1 cellular context compared by ENCODE assay signal in genomic region chr21:37207441-37208009, GRCh38.
TF ChIP-seq lines count a peak whose summit lies in the region.

No MANE protein-coding gene starts in this region.

TF ChIP-seq in HepG2, 621 proteins besides CTCF, POLR2A, EP300 and RAD21 (continued from another document and continues in another):
- 0 out of 2 replicates have a peak, but pooled peaks have one; percentile 9 for TF ChIP-seq THRA (CRISPR knock-in tag; IDR thresholded peaks at IDR 0.05; ENCODE audit: borderline replicate concordance)
- TF ChIP-seq ZFY (CRISPR knock-in tag; IDR thresholded peaks at IDR 0.05), result peak; percentile 19; the same call in 1 of the 2 replicates
- 0 out of 2 replicates have a peak, but pooled peaks have one; percentile 38 for TF ChIP-seq TBX2 (CRISPR knock-in tag; IDR thresholded peaks at IDR 0.05; ENCODE audit: borderline replicate concordance)
- TF ChIP-seq, protein P1, sequence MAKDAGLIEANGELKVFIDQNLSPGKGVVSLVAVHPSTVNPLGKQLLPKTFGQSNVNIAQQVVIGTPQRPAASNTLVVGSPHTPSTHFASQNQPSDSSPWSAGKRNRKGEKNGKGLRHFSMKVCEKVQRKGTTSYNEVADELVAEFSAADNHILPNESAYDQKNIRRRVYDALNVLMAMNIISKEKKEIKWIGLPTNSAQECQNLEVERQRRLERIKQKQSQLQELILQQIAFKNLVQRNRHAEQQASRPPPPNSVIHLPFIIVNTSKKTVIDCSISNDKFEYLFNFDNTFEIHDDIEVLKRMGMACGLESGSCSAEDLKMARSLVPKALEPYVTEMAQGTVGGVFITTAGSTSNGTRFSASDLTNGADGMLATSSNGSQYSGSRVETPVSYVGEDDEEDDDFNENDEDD (CRISPR knock-in tag; IDR thresholded peaks at IDR 0.05; ENCODE audit: borderline replicate concordance), result peak; percentile 18; the same call in 1 of the 2 replicates
- TF ChIP-seq HIVEP1 (CRISPR knock-in tag; IDR thresholded peaks at IDR 0.05), result 0 out of 2 replicates have a peak, but pooled peaks have one; percentile 27
- peak; percentile 85 for TF ChIP-seq TEAD3 (CRISPR knock-in tag; optimal IDR thresholded peaks at IDR 0.05; ENCODE audit: borderline replicate concordance)
- peak; percentile 89; the same call in 2 of the 3 replicates for TF ChIP-seq MXI1 (IDR thresholded peaks at IDR 0.05; ENCODE audit: borderline replicate concordance, low read depth, low read length)
- TF ChIP-seq ZFAT (CRISPR knock-in tag; conservative IDR thresholded peaks at IDR 0.05), result no peak
- TF ChIP-seq ZNF761 (CRISPR knock-in tag; conservative IDR thresholded peaks at IDR 0.05), result peak; percentile 79
- no peak for TF ChIP-seq FOXA1 (IDR thresholded peaks at IDR 0.05)
- 0 out of 2 replicates have a peak, but pooled peaks have one; percentile 9 for TF ChIP-seq FOXA1 (CRISPR knock-in tag; IDR thresholded peaks at IDR 0.05)
- TF ChIP-seq SOX5 (CRISPR knock-in tag; IDR thresholded peaks at IDR 0.05; ENCODE audit: borderline replicate concordance), result peak; percentile 68; the same call in 1 of the 2 replicates
- peak; percentile 63; the same call in 1 of the 2 replicates for TF ChIP-seq SIN3A (IDR thresholded peaks at IDR 0.05; ENCODE audit: borderline replicate concordance, low read depth, low read length)
- TF ChIP-seq, protein P2, sequence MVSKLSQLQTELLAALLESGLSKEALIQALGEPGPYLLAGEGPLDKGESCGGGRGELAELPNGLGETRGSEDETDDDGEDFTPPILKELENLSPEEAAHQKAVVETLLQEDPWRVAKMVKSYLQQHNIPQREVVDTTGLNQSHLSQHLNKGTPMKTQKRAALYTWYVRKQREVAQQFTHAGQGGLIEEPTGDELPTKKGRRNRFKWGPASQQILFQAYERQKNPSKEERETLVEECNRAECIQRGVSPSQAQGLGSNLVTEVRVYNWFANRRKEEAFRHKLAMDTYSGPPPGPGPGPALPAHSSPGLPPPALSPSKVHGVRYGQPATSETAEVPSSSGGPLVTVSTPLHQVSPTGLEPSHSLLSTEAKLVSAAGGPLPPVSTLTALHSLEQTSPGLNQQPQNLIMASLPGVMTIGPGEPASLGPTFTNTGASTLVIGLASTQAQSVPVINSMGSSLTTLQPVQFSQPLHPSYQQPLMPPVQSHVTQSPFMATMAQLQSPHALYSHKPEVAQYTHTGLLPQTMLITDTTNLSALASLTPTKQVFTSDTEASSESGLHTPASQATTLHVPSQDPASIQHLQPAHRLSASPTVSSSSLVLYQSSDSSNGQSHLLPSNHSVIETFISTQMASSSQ (IDR thresholded peaks at IDR 0.05; ENCODE audit: low read depth), result no peak
- TF ChIP-seq, protein P2 (CRISPR knock-in tag; IDR thresholded peaks at IDR 0.05; ENCODE audit: borderline replicate concordance), result peak; percentile 45; the same call in 1 of the 2 replicates
- TF ChIP-seq ZNF318 (CRISPR knock-in tag; IDR thresholded peaks at IDR 0.05), result 0 out of 2 replicates have a peak, but pooled peaks have one; percentile 39
- TF ChIP-seq TFE3 (CRISPR knock-in tag; IDR thresholded peaks at IDR 0.05), result 0 out of 2 replicates have a peak, but pooled peaks have one; percentile 16
- TF ChIP-seq THAP8 (CRISPR knock-in tag; IDR thresholded peaks at IDR 0.05; ENCODE audit: borderline replicate concordance), result no peak
- peak; percentile 50 for TF ChIP-seq XRCC5 (optimal IDR thresholded peaks at IDR 0.05; ENCODE audit: low read length)
- TF ChIP-seq ZNF235 (CRISPR knock-in tag; IDR thresholded peaks at IDR 0.05; ENCODE audit: borderline replicate concordance), result 0 out of 2 replicates have a peak, but pooled peaks have one; percentile 36
- TF ChIP-seq, protein P3, sequence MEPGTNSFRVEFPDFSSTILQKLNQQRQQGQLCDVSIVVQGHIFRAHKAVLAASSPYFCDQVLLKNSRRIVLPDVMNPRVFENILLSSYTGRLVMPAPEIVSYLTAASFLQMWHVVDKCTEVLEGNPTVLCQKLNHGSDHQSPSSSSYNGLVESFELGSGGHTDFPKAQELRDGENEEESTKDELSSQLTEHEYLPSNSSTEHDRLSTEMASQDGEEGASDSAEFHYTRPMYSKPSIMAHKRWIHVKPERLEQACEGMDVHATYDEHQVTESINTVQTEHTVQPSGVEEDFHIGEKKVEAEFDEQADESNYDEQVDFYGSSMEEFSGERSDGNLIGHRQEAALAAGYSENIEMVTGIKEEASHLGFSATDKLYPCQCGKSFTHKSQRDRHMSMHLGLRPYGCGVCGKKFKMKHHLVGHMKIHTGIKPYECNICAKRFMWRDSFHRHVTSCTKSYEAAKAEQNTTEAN (CRISPR knock-in tag; conservative IDR thresholded peaks at IDR 0.05), result no peak
- TF ChIP-seq RFXAP (CRISPR knock-in tag; IDR thresholded peaks at IDR 0.05; ENCODE audit: borderline replicate concordance), result no peak
- no peak for TF ChIP-seq YEATS4 (CRISPR knock-in tag; IDR thresholded peaks at IDR 0.05; ENCODE audit: borderline replicate concordance)
- TF ChIP-seq, protein P4, sequence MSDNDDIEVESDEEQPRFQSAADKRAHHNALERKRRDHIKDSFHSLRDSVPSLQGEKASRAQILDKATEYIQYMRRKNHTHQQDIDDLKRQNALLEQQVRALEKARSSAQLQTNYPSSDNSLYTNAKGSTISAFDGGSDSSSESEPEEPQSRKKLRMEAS (IDR thresholded peaks at IDR 0.05), result peak; percentile 56; the same call in 1 of the 2 replicates
- TF ChIP-seq, protein P5, sequence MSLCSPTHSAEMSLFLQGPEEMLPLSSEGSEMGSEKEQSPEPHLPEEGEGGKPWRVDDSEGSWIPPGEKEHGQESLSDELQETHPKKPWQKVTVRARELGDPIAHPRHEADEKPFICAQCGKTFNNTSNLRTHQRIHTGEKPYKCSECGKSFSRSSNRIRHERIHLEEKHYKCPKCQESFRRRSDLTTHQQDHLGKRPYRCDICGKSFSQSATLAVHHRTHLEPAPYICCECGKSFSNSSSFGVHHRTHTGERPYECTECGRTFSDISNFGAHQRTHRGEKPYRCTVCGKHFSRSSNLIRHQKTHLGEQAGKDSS (CRISPR knock-in tag; IDR thresholded peaks at IDR 0.05; ENCODE audit: borderline replicate concordance, low read depth), result 0 out of 2 replicates have a peak, but pooled peaks have one; percentile 37
- TF ChIP-seq FOSL1 (CRISPR knock-in tag; IDR thresholded peaks at IDR 0.05; ENCODE audit: borderline replicate concordance), result no peak
- TF ChIP-seq HMGA1 (CRISPR knock-in tag; conservative IDR thresholded peaks at IDR 0.05), result no peak
- TF ChIP-seq ZNF354B (CRISPR knock-in tag; IDR thresholded peaks at IDR 0.05), result no peak
- TF ChIP-seq CREM (IDR thresholded peaks at IDR 0.05), result 0 out of 2 replicates have a peak, but pooled peaks have one; percentile 10
- TF ChIP-seq CREM (CRISPR knock-in tag; IDR thresholded peaks at IDR 0.05), result no peak
- TF ChIP-seq GLI4 (CRISPR knock-in tag; IDR thresholded peaks at IDR 0.05; ENCODE audit: borderline replicate concordance), result no peak
